Comparison of ENCODE assay signal across 8 cellular contexts in genomic region chr1:227734858-227735780, GRCh38. TPM values are rescaled to one million over a fixed set of nuclear protein-coding genes. Genes with fewer than 3 reads are reported as not detected.
DNase-seq lines count a peak whose midpoint lies in the region; ATAC-seq and TF ChIP-seq lines count a peak whose summit lies in the region.

Gene JMJD4 (minus strand): TSS chr1:227735302. CDS start chr1:227735273, 29 bp downstream.
Gene SNAP47 (plus strand): TSS chr1:227735435. CDS start chr1:227747737, 12,302 bp downstream.

- H3K27me3 ChIP-seq in MM.1S (replicated peaks; ENCODE audit: insufficient read depth, low read length) (no peaks in the 10 kb centered on the region), SJCRH30 (no peaks in the 10 kb centered on the region), foreskin keratinocyte (no peaks in the 10 kb centered on the region), neuron (ENCODE audit: insufficient read depth, low read length) (no peaks in the 10 kb centered on the region)

- H3K4me1 ChIP-seq in MM.1S (ENCODE audit: low read length) (peaks cover 13% of the 10 kb centered on the region), SJCRH30 (no peaks in the 10 kb centered on the region), foreskin keratinocyte (peaks cover 4% of the 10 kb centered on the region), neuron (ENCODE audit: insufficient read depth, low read length) (peaks cover 25% of the 10 kb centered on the region)

- peaks cover 78% of the 10 kb centered on the region for H3K79me2 ChIP-seq in MM.1S (ENCODE audit: low read length)

- H3K4me2 ChIP-seq in MM.1S (ENCODE audit: low read depth, low read length), result peak within 1 kb of the TSS; percentile 97

- DNase-seq in G401 (ENCODE audit: low spot score), result peak; percentile 85
- peak; percentile 87 for DNase-seq in HCEC 1CT
- peak; percentile 97 for DNase-seq in MM.1S
- DNase-seq in SJCRH30, result peak; percentile 95
- DNase-seq in activated gamma-delta T cell treated with anti-CD3 and anti-CD28 coated beads, Interleukin-2, amount 50 U/mL, for 16 hours (ENCODE audit: low read depth), result peak; percentile 88
- peak; percentile 61 to 81 for DNase-seq in foreskin keratinocyte
- DNase-seq in stromal cell of bone marrow (ENCODE audit: low read depth), result peak; percentile 74

- H3K36me3 ChIP-seq in MM.1S (replicated peaks; ENCODE audit: insufficient read depth, low read length) (0 out of 2 replicates have a peak, but pooled peaks cover 12% of the 10 kb centered on the region), SJCRH30 (peaks cover 17% of the 10 kb centered on the region; the same call in 1 of the 2 replicates), neuron (ENCODE audit: insufficient read depth, low read length) (peaks cover 30% of the 10 kb centered on the region)

- H3K9me3 ChIP-seq in MM.1S (replicated peaks; ENCODE audit: insufficient read depth, low read length), result no peaks in the 10 kb centered on the region
- no peaks in the 10 kb centered on the region for H3K9me3 ChIP-seq in SJCRH30 (replicated peaks)
- H3K9me3 ChIP-seq in neuron (ENCODE audit: low read length), result no peaks in the 10 kb centered on the region

- H4K20me1 ChIP-seq in MM.1S (ENCODE audit: insufficient read depth, low read length), result no peaks in the 10 kb centered on the region

- peak within 1 kb of the TSS; percentile 81 for H2AFZ ChIP-seq in MM.1S (ENCODE audit: low read length)
- H2AFZ ChIP-seq in neuron (ENCODE audit: low read depth, low read length), result peak within 1 kb of the TSS; percentile 75

- no peak for TF ChIP-seq CTCF in MM.1S (IDR thresholded peaks at IDR 0.05; ENCODE audit: low read length)
- TF ChIP-seq CTCF in foreskin keratinocyte (conservative IDR thresholded peaks at IDR 0.05), result no peak

- peak within 1 kb of the TSS; percentile 86 for H3K9ac ChIP-seq in MM.1S (ENCODE audit: low read length)

- H3K27ac ChIP-seq in MM.1S (ENCODE audit: low read length) (peak within 1 kb of the TSS; percentile 33; the same call in 1 of the 2 replicates), SJCRH30 (peak within 1 kb of the TSS; percentile 61), foreskin keratinocyte (peak within 1 kb of the TSS; percentile 59)

- H3K4me3 ChIP-seq in MM.1S (ENCODE audit: low read length), result peak within 1 kb of the TSS; percentile 82
- H3K4me3 ChIP-seq in SJCRH30, result peak within 1 kb of the TSS; percentile 90
- peak within 1 kb of the TSS; percentile 96 for H3K4me3 ChIP-seq in neuron (ENCODE audit: low read length)

- no peaks in the 10 kb centered on the region for H3K9me2 ChIP-seq in MM.1S (replicated peaks; ENCODE audit: insufficient read depth, low read length)

- peak; percentile 83 for ATAC-seq in foreskin keratinocyte

- in situ Hi-C loops in G401 (cut with HindIII; ENCODE audit: low sequenced_read_pairs), result no loop called here

- peaks cover 11% of the 10 kb centered on the region; the same call in 1 of the 2 replicates for H3F3A ChIP-seq in MM.1S (ENCODE audit: insufficient read depth, low read length)

RNA-seq across cellular contexts. Expression of gene JMJD4, which starts in this region (rescaled TPM):
- 38.3 and 38.7 TPM in 2 replicates for total RNA-seq in G401 (2014; rRNA removed; shearing (Covaris generic))
- 23.4 and 23.8 TPM in 2 replicates for total RNA-seq in SJCRH30 (2014; rRNA removed; shearing (Covaris generic))
- 24.2 and 26.2 TPM in 2 replicates for total RNA-seq in foreskin keratinocyte
- polyA plus RNA-seq in foreskin keratinocyte, result 23.6 and 24.6 TPM in 2 replicates

RNA-seq across cellular contexts. Expression of gene SNAP47, which starts in this region (rescaled TPM):
- total RNA-seq in G401 (2014; rRNA removed; shearing (Covaris generic)), result 72.9 and 84.9 TPM in 2 replicates
- total RNA-seq in SJCRH30 (2014; rRNA removed; shearing (Covaris generic)), result 37.8 and 40.0 TPM in 2 replicates
- 30.9 and 33.1 TPM in 2 replicates for total RNA-seq in foreskin keratinocyte
- polyA plus RNA-seq in foreskin keratinocyte, result 25.1 and 27.0 TPM in 2 replicates

Comparison
In these comparisons a context has a peak if more than half of its experiments do, and no peak if none do; other contexts are left out.
1. Peak in every context shown above with its lines: DNase-seq, ATAC-seq, H3K4me3 ChIP-seq and H3K27ac ChIP-seq.